In the genomic region with DNA sequence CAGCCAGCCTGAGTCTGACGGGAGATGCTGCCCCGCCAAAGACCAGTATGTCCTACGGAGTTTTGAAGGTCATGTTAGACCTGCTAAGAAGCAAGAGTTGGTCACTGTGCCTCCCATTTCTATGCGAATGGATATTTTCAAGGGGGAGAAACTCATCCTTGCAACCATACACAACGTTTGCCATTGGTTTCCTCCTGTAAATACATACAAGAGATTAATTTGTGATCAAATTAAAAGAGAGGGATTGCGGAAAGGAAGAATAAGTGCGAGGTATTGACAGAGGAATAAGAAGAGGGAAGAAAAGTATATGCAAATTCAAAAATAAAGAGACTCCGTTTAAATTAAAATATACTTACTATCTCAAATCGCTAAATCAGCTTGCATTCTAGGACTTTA, we compare ENCODE assay signal across 9 cellular contexts. TPM values are rescaled to one million over a fixed set of nuclear protein-coding genes. Genes with fewer than 3 reads are reported as not detected.
DNase-seq lines count a peak whose midpoint lies in the region; ATAC-seq lines count a peak whose summit lies in the region.
"Had no signal": no experiment of that assay in that cellular context is flagged by ENCODE, and none has a peak within 500 bp of the region (broad histone marks: within the 10 kb centered on the region; RNA-seq: fewer than 3 reads in every experiment).

No MANE protein-coding gene starts in this region.

- peak overlapping the region; percentile 90 for H3K4me2 ChIP-seq in neuronal stem cell (ENCODE audit: insufficient read depth, low read length, poor library complexity, severe bottlenecking)

- no peak overlapping the region for H2AK5ac ChIP-seq in neuronal stem cell (ENCODE audit: low read depth, low read length)

- no peak for ATAC-seq in CD4-positive, CD25-positive, alpha-beta regulatory T cell (ENCODE audit: low read depth in 2 of 2)
- ATAC-seq in effector memory CD8-positive, alpha-beta T cell (replicated peaks) = no peak

- H3K4ac ChIP-seq in neuronal stem cell (ENCODE audit: low read length) = no peak overlapping the region

- H2BK12ac ChIP-seq in neuronal stem cell (ENCODE audit: low read length) = no peak overlapping the region

- H3K4me3 ChIP-seq in CD4-positive, CD25-positive, alpha-beta regulatory T cell (ENCODE audit: low read depth, low read length) = no peak overlapping the region
- H3K4me3 ChIP-seq in neuronal stem cell (ENCODE audit: low read length in 2 of 2) = peak overlapping the region; percentile 76 to 83

- no peak overlapping the region for H3K9ac ChIP-seq in neuronal stem cell (ENCODE audit: low read depth, low read length, poor library complexity)

- no peak overlapping the region for H3K14ac ChIP-seq in neuronal stem cell (ENCODE audit: low read length)

- no peak for DNase-seq in CD4-positive, CD25-positive, alpha-beta regulatory T cell
- DNase-seq in effector memory CD8-positive, alpha-beta T cell = no peak
- no peak for DNase-seq in neuronal stem cell (ENCODE audit: low spot score)
- DNase-seq in G401 (ENCODE audit: low spot score) = no peak
- no peak for DNase-seq in activated gamma-delta T cell treated with Interleukin-2 at 50 U/mL for 16 hours
- DNase-seq in NCI-H187 (lab: John Stamatoyannopoulos, UW) = no peak
- no peak for DNase-seq in foreskin melanocyte
- DNase-seq: Karpas-422 had no signal

- no peak overlapping the region for H3K18ac ChIP-seq in neuronal stem cell (ENCODE audit: low read length)

- H3K23ac ChIP-seq in neuronal stem cell (ENCODE audit: low read depth, low read length, poor library complexity) = no peak overlapping the region

- H4K8ac ChIP-seq in neuronal stem cell (ENCODE audit: low read depth, low read length) = no peak overlapping the region

- H3K4me3 Mint-ChIP-seq in CD4-positive, CD25-positive, alpha-beta regulatory T cell = peak overlapping the region; percentile 78 to 85 (median 82)
- peak overlapping the region; percentile 71 to 94 (median 89) for H3K4me3 Mint-ChIP-seq in IgD-negative memory B cell
- peak overlapping the region; percentile 74 to 84 for H3K4me3 Mint-ChIP-seq in effector memory CD8-positive, alpha-beta T cell

- peaks cover 0 to 18% (median 9%) of the 10 kb centered on the region in 4 donors for H3K4me1 Mint-ChIP-seq in CD4-positive, CD25-positive, alpha-beta regulatory T cell
- peaks cover 11 to 18% (median 16%) of the 10 kb centered on the region in 3 donors for H3K4me1 Mint-ChIP-seq in IgD-negative memory B cell
- H3K4me1 Mint-ChIP-seq in effector memory CD8-positive, alpha-beta T cell (ENCODE audit: low read depth in 2 of 2) = peaks cover 13 to 15% of the 10 kb centered on the region in 2 donors

- no peaks in the 10 kb centered on the region for H3K9me3 ChIP-seq in CD4-positive, CD25-positive, alpha-beta regulatory T cell (ENCODE audit: control insufficient read depth in 2 of 2, low read length in 2 of 2)
- no peaks in the 10 kb centered on the region for H3K9me3 ChIP-seq in neuronal stem cell (replicated peaks in 1 of 2; ENCODE audit: control insufficient read depth in 2 of 2, insufficient read depth in 1 of 2, low read depth in 1 of 2, low read length in 2 of 2)

- H3K9me3 Mint-ChIP-seq in CD4-positive, CD25-positive, alpha-beta regulatory T cell = no peaks in the 10 kb centered on the region
- H3K9me3 Mint-ChIP-seq in IgD-negative memory B cell = no peaks in the 10 kb centered on the region
- no peaks in the 10 kb centered on the region for H3K9me3 Mint-ChIP-seq in effector memory CD8-positive, alpha-beta T cell

- peak overlapping the region; percentile 98 for H2AFZ ChIP-seq in neuronal stem cell (ENCODE audit: low read length)

- 100% methylated on average over 2 of the region's 9 CpGs; no CpG with 5 or more reads in 1 of the 2 donors for WGBS in neuronal stem cell (ENCODE audit: extremely low coverage in 2 of 2, insufficient read length in 2 of 2, insufficient replicate concordance in 1 of 2), 2 donors

- no peak overlapping the region for H2BK5ac ChIP-seq in neuronal stem cell (ENCODE audit: low read length)

- in situ Hi-C loops in G401 (cut with HindIII; ENCODE audit: low sequenced_read_pairs) = no loop called here

- no peaks in the 10 kb centered on the region for H3K36me3 ChIP-seq in CD4-positive, CD25-positive, alpha-beta regulatory T cell (ENCODE audit: control insufficient read depth, insufficient read depth, low read length)
- H3K36me3 ChIP-seq in neuronal stem cell (replicated peaks in 1 of 2; ENCODE audit: control insufficient read depth in 2 of 2, insufficient read depth in 2 of 2, low read length in 2 of 2) = no peaks in the 10 kb centered on the region

- no peak overlapping the region for H3K27ac ChIP-seq in CD4-positive, CD25-positive, alpha-beta regulatory T cell (ENCODE audit: insufficient read depth, low read length, poor library complexity, severe bottlenecking)
- no peak overlapping the region for H3K27ac ChIP-seq in neuronal stem cell (replicated peaks; ENCODE audit: low read length)

- no peak overlapping the region for H4K91ac ChIP-seq in neuronal stem cell (ENCODE audit: low read depth, low read length, poor library complexity)

- no peaks in the 10 kb centered on the region for H3K79me1 ChIP-seq in neuronal stem cell (ENCODE audit: low read depth, low read length)

- H3K36me3 Mint-ChIP-seq in CD4-positive, CD25-positive, alpha-beta regulatory T cell = no peaks in the 10 kb centered on the region
- no peaks in the 10 kb centered on the region for H3K36me3 Mint-ChIP-seq in IgD-negative memory B cell
- peaks cover 2% of the 10 kb centered on the region for H3K36me3 Mint-ChIP-seq in effector memory CD8-positive, alpha-beta T cell (ENCODE audit: insufficient read depth)

- H3K4me1 ChIP-seq in CD4-positive, CD25-positive, alpha-beta regulatory T cell (ENCODE audit: control insufficient read depth, insufficient read depth, low read length, poor library complexity, severe bottlenecking) = peaks cover 19% of the 10 kb centered on the region
- peaks cover 3 to 4% of the 10 kb centered on the region in 2 donors for H3K4me1 ChIP-seq in neuronal stem cell (ENCODE audit: control insufficient read depth in 2 of 2, insufficient read depth in 1 of 2, low read depth in 1 of 2, low read length in 2 of 2)

- no peak overlapping the region for H2BK120ac ChIP-seq in neuronal stem cell (ENCODE audit: low read depth, low read length)

- peaks cover 53% of the 10 kb centered on the region for H3K27me3 ChIP-seq in CD4-positive, CD25-positive, alpha-beta regulatory T cell (ENCODE audit: control insufficient read depth, insufficient read depth, low read length)
- H3K27me3 ChIP-seq in neuronal stem cell (ENCODE audit: control insufficient read depth in 3 of 3, insufficient read depth in 3 of 3, low read depth in 1 of 3, low read length in 3 of 3) = peaks cover 8 to 34% (median 26%) of the 10 kb centered on the region in 3 experiments

- no peak overlapping the region for H3K27ac Mint-ChIP-seq in CD4-positive, CD25-positive, alpha-beta regulatory T cell
- H3K27ac Mint-ChIP-seq in IgD-negative memory B cell = peak overlapping the region in 1 of 3 donors; percentile 78
- no peak overlapping the region for H3K27ac Mint-ChIP-seq in effector memory CD8-positive, alpha-beta T cell

- peaks cover 69% of the 10 kb centered on the region for H3K27me3 Mint-ChIP-seq in CD4-positive, CD25-positive, alpha-beta regulatory T cell
- peaks cover 34% of the 10 kb centered on the region for H3K27me3 Mint-ChIP-seq in IgD-negative memory B cell
- peaks cover 36 to 39% of the 10 kb centered on the region in 2 donors for H3K27me3 Mint-ChIP-seq in effector memory CD8-positive, alpha-beta T cell

- H2BK15ac ChIP-seq in neuronal stem cell (ENCODE audit: low read length) = no peak overlapping the region

RNA-seq across cellular contexts. Expression of gene CACNB4, which starts 0.8 kb away (rescaled TPM):
- 0.30 TPM for total RNA-seq in CD4-positive, CD25-positive, alpha-beta regulatory T cell
- polyA plus RNA-seq in CD4-positive, CD25-positive, alpha-beta regulatory T cell = not detected
- polyA plus RNA-seq in IgD-negative memory B cell = 0.43 TPM
- polyA plus RNA-seq in neuronal stem cell (2013, experiment 1 of 2) = 3.3 TPM
- polyA plus RNA-seq in neuronal stem cell (2013, experiment 2 of 2) = 3.7 TPM
- 0.12 and 4.4 TPM in 2 replicates for total RNA-seq in G401 (2014; rRNA removed; shearing (Covaris generic))
